ENCODE assay signal across 2 cellular contexts in the genomic region with DNA sequence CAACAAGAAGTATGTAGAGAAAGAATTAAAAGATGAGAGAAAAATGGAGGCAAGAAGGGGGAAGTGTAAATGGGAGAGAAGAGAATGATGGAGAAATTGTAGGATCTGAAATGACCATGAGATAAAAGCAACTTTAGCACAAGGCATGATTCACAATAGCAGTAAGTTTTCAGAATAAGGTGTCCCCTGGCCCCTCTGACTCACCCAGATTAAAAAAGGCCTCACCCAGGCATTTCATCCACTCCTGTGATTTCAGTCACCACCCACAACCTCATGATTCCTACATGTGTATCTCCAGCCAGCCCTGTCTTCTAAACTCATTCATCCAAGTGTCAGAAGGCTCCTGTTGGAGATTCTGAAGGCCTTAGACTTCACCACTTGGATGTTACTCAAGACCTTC.
TF ChIP-seq lines count a peak whose summit lies in the region.

No MANE protein-coding gene starts in this region.

TF ChIP-seq in GM12891, 5 proteins besides CTCF, POLR2A, EP300 and RAD21 (continued from another document):
- peak; percentile 59; the same call in 1 of the 2 replicates for TF ChIP-seq POLR2AphosphoS5 (IDR thresholded peaks at IDR 0.05; ENCODE audit: low read depth, low read length)

TF ChIP-seq in GM12878, 131 proteins besides CTCF, POLR2A, EP300 and RAD21 (continued from another document and continues in another):
- TF ChIP-seq, protein P1, sequence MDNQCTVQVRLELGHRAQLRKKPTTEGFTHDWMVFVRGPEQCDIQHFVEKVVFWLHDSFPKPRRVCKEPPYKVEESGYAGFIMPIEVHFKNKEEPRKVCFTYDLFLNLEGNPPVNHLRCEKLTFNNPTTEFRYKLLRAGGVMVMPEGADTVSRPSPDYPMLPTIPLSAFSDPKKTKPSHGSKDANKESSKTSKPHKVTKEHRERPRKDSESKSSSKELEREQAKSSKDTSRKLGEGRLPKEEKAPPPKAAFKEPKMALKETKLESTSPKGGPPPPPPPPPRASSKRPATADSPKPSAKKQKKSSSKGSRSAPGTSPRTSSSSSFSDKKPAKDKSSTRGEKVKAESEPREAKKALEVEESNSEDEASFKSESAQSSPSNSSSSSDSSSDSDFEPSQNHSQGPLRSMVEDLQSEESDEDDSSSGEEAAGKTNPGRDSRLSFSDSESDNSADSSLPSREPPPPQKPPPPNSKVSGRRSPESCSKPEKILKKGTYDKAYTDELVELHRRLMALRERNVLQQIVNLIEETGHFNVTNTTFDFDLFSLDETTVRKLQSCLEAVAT (IDR thresholded peaks at IDR 0.05): no peak
- TF ChIP-seq HDGF (IDR thresholded peaks at IDR 0.05) (no peak), NRF1 (conservative IDR thresholded peaks at IDR 0.05; ENCODE audit: low read depth, low read length) (no peak), POLR2AphosphoS5 (IDR thresholded peaks at IDR 0.05; ENCODE audit: low read length) (no peak), ATF7 (IDR thresholded peaks at IDR 0.05; ENCODE audit: low read depth) (no peak), ESRRA (IDR thresholded peaks at IDR 0.05; ENCODE audit: low read length) (no peak), ZNF384 (IDR thresholded peaks at IDR 0.05; ENCODE audit: borderline replicate concordance, low read depth, low read length) (no peak), NR2C1 (IDR thresholded peaks at IDR 0.05) (no peak), SIN3A (IDR thresholded peaks at IDR 0.05; ENCODE audit: low read depth, low read length) (no peak), KAT2A (conservative IDR thresholded peaks at IDR 0.05; ENCODE audit: control insufficient read depth, low read depth, low read length) (no peak), TARDBP (IDR thresholded peaks at IDR 0.05; ENCODE audit: borderline replicate concordance) (0 out of 2 replicates have a peak, but pooled peaks have one; percentile 46), CBFB (IDR thresholded peaks at IDR 0.05; ENCODE audit: low read depth) (no peak), ZNF24 (IDR thresholded peaks at IDR 0.05) (no peak), RBBP5 (conservative IDR thresholded peaks at IDR 0.05) (no peak), CBX5 (IDR thresholded peaks at IDR 0.05; ENCODE audit: low read depth) (no peak), MEF2A (IDR thresholded peaks at IDR 0.05; ENCODE audit: insufficient read depth, low read depth, low read length) (no peak), STAT3 (IDR thresholded peaks at IDR 0.05; ENCODE audit: low read depth, low read length) (no peak), YY1 (IDR thresholded peaks at IDR 0.05; ENCODE audit: low read depth, low read length) (no peak), MXI1 (IDR thresholded peaks at IDR 0.05; ENCODE audit: low read depth, low read length) (no peak), STAT1 (conservative IDR thresholded peaks at IDR 0.05) (no peak), GATAD2B (conservative IDR thresholded peaks at IDR 0.05; ENCODE audit: low read depth) (no peak), TCF7 (IDR thresholded peaks at IDR 0.05; ENCODE audit: borderline replicate concordance) (peak; percentile 82), RFX5 (IDR thresholded peaks at IDR 0.05; ENCODE audit: low read depth, low read length) (no peak), HCFC1 (IDR thresholded peaks at IDR 0.05; ENCODE audit: low read length) (no peak), ZNF622 (IDR thresholded peaks at IDR 0.05) (no peak), MYC (IDR thresholded peaks at IDR 0.05; ENCODE audit: insufficient read depth, insufficient read length, insufficient replicate concordance, low read length, severe bottlenecking) (no peak), TCF3 (IDR thresholded peaks at IDR 0.05; ENCODE audit: borderline replicate concordance, insufficient read depth, low read depth, low read length) (no peak), JUND (IDR thresholded peaks at IDR 0.05; ENCODE audit: low read depth, low read length) (no peak), PML (IDR thresholded peaks at IDR 0.05; ENCODE audit: low read length) (no peak), MEF2B (IDR thresholded peaks at IDR 0.05; ENCODE audit: partially characterized antibody, poor library complexity, severe bottlenecking) (no peak), MTA2 (IDR thresholded peaks at IDR 0.05; ENCODE audit: low read depth) (no peak), EZH2 (IDR thresholded peaks at IDR 0.05; ENCODE audit: borderline replicate concordance, control insufficient read depth, low read depth, low read length) (no peak), SP1 (IDR thresholded peaks at IDR 0.05; ENCODE audit: low read depth, low read length) (no peak)
- TF ChIP-seq, protein P2, sequence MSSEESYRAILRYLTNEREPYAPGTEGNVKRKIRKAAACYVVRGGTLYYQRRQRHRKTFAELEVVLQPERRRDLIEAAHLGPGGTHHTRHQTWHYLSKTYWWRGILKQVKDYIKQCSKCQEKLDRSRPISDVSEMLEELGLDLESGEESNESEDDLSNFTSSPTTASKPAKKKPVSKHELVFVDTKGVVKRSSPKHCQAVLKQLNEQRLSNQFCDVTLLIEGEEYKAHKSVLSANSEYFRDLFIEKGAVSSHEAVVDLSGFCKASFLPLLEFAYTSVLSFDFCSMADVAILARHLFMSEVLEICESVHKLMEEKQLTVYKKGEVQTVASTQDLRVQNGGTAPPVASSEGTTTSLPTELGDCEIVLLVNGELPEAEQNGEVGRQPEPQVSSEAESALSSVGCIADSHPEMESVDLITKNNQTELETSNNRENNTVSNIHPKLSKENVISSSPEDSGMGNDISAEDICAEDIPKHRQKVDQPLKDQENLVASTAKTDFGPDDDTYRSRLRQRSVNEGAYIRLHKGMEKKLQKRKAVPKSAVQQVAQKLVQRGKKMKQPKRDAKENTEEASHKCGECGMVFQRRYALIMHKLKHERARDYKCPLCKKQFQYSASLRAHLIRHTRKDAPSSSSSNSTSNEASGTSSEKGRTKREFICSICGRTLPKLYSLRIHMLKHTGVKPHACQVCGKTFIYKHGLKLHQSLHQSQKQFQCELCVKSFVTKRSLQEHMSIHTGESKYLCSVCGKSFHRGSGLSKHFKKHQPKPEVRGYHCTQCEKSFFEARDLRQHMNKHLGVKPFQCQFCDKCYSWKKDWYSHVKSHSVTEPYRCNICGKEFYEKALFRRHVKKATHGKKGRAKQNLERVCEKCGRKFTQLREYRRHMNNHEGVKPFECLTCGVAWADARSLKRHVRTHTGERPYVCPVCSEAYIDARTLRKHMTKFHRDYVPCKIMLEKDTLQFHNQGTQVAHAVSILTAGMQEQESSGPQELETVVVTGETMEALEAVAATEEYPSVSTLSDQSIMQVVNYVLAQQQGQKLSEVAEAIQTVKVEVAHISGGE (CRISPR knock-in tag; IDR thresholded peaks at IDR 0.05): no peak
- TF ChIP-seq, protein P3, sequence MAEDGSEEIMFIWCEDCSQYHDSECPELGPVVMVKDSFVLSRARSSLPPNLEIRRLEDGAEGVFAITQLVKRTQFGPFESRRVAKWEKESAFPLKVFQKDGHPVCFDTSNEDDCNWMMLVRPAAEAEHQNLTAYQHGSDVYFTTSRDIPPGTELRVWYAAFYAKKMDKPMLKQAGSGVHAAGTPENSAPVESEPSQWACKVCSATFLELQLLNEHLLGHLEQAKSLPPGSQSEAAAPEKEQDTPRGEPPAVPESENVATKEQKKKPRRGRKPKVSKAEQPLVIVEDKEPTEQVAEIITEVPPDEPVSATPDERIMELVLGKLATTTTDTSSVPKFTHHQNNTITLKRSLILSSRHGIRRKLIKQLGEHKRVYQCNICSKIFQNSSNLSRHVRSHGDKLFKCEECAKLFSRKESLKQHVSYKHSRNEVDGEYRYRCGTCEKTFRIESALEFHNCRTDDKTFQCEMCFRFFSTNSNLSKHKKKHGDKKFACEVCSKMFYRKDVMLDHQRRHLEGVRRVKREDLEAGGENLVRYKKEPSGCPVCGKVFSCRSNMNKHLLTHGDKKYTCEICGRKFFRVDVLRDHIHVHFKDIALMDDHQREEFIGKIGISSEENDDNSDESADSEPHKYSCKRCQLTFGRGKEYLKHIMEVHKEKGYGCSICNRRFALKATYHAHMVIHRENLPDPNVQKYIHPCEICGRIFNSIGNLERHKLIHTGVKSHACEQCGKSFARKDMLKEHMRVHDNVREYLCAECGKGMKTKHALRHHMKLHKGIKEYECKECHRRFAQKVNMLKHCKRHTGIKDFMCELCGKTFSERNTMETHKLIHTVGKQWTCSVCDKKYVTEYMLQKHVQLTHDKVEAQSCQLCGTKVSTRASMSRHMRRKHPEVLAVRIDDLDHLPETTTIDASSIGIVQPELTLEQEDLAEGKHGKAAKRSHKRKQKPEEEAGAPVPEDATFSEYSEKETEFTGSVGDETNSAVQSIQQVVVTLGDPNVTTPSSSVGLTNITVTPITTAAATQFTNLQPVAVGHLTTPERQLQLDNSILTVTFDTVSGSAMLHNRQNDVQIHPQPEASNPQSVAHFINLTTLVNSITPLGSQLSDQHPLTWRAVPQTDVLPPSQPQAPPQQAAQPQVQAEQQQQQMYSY (CRISPR knock-in tag; IDR thresholded peaks at IDR 0.05): no peak
- TF ChIP-seq, protein P4, sequence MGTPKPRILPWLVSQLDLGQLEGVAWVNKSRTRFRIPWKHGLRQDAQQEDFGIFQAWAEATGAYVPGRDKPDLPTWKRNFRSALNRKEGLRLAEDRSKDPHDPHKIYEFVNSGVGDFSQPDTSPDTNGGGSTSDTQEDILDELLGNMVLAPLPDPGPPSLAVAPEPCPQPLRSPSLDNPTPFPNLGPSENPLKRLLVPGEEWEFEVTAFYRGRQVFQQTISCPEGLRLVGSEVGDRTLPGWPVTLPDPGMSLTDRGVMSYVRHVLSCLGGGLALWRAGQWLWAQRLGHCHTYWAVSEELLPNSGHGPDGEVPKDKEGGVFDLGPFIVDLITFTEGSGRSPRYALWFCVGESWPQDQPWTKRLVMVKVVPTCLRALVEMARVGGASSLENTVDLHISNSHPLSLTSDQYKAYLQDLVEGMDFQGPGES (IDR thresholded peaks at IDR 0.05): no peak
- TF ChIP-seq, protein P5, sequence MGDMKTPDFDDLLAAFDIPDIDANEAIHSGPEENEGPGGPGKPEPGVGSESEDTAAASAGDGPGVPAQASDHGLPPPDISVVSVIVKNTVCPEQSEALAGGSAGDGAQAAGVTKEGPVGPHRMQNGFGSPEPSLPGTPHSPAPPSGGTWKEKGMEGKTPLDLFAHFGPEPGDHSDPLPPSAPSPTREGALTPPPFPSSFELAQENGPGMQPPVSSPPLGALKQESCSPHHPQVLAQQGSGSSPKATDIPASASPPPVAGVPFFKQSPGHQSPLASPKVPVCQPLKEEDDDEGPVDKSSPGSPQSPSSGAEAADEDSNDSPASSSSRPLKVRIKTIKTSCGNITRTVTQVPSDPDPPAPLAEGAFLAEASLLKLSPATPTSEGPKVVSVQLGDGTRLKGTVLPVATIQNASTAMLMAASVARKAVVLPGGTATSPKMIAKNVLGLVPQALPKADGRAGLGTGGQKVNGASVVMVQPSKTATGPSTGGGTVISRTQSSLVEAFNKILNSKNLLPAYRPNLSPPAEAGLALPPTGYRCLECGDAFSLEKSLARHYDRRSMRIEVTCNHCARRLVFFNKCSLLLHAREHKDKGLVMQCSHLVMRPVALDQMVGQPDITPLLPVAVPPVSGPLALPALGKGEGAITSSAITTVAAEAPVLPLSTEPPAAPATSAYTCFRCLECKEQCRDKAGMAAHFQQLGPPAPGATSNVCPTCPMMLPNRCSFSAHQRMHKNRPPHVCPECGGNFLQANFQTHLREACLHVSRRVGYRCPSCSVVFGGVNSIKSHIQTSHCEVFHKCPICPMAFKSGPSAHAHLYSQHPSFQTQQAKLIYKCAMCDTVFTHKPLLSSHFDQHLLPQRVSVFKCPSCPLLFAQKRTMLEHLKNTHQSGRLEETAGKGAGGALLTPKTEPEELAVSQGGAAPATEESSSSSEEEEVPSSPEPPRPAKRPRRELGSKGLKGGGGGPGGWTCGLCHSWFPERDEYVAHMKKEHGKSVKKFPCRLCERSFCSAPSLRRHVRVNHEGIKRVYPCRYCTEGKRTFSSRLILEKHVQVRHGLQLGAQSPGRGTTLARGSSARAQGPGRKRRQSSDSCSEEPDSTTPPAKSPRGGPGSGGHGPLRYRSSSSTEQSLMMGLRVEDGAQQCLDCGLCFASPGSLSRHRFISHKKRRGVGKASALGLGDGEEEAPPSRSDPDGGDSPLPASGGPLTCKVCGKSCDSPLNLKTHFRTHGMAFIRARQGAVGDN (IDR thresholded peaks at IDR 0.05): no peak
- TF ChIP-seq, protein P6, sequence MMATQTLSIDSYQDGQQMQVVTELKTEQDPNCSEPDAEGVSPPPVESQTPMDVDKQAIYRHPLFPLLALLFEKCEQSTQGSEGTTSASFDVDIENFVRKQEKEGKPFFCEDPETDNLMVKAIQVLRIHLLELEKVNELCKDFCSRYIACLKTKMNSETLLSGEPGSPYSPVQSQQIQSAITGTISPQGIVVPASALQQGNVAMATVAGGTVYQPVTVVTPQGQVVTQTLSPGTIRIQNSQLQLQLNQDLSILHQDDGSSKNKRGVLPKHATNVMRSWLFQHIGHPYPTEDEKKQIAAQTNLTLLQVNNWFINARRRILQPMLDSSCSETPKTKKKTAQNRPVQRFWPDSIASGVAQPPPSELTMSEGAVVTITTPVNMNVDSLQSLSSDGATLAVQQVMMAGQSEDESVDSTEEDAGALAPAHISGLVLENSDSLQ (IDR thresholded peaks at IDR 0.05): no peak
- TF ChIP-seq, protein P7, sequence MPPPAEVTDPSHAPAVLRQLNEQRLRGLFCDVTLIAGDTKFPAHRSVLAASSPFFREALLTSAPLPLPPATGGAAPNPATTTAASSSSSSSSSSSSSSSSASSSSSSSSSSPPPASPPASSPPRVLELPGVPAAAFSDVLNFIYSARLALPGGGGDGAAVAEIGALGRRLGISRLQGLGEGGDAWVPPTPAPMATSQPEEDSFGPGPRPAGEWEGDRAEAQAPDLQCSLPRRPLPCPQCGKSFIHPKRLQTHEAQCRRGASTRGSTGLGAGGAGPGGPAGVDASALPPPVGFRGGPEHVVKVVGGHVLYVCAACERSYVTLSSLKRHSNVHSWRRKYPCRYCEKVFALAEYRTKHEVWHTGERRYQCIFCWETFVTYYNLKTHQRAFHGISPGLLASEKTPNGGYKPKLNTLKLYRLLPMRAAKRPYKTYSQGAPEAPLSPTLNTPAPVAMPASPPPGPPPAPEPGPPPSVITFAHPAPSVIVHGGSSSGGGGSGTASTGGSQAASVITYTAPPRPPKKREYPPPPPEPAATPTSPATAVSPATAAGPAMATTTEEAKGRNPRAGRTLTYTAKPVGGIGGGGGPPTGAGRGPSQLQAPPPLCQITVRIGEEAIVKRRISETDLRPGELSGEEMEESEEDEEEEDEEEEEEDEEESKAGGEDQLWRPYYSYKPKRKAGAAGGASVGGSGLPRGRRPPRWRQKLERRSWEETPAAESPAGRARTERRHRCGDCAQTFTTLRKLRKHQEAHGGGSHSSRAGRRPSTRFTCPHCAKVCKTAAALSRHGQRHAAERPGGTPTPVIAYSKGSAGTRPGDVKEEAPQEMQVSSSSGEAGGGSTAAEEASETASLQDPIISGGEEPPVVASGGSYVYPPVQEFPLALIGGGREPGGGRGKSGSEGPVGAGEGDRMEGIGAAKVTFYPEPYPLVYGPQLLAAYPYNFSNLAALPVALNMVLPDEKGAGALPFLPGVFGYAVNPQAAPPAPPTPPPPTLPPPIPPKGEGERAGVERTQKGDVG (CRISPR knock-in tag; IDR thresholded peaks at IDR 0.05): no peak
- TF ChIP-seq, protein P8, sequence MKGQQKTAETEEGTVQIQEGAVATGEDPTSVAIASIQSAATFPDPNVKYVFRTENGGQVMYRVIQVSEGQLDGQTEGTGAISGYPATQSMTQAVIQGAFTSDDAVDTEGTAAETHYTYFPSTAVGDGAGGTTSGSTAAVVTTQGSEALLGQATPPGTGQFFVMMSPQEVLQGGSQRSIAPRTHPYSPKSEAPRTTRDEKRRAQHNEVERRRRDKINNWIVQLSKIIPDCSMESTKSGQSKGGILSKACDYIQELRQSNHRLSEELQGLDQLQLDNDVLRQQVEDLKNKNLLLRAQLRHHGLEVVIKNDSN (IDR thresholded peaks at IDR 0.05; ENCODE audit: borderline replicate concordance, extremely low read length, insufficient read depth, low read depth, low read length): no peak
